In genomic region chr5:164597293-164597900, GRCh38 we compare ENCODE assay signal across 9 cellular contexts.
DNase-seq lines count a peak whose midpoint lies in the region; ATAC-seq lines count a peak whose summit lies in the region.
"Had no signal": no experiment of that assay in that cellular context is flagged by ENCODE, and none has a peak within 500 bp of the region (broad histone marks: within the 10 kb centered on the region; RNA-seq: fewer than 3 reads in every experiment).

No MANE protein-coding gene starts in this region.

- DNase-seq in A172 (ENCODE audit: low spot score) = peak; percentile 29
- DNase-seq in SW480 (ENCODE audit: low spot score) = peak; percentile 31
- DNase-seq in putamen (ENCODE audit: low spot score) = no peak
- no peak for DNase-seq in epidermal melanocyte (ENCODE audit: insufficient read length, low spot score)
- no peak for DNase-seq in KG1 (lab: John Stamatoyannopoulos, UW)
- no peak for DNase-seq in effector CD4-positive, alpha-beta T cell

- peak; percentile 78 for ATAC-seq in GM19023 (IDR thresholded peaks at IDR 0.05; ENCODE audit: unreplicated experiment)
- peak; percentile 69 for ATAC-seq in HG03097 (IDR thresholded peaks at IDR 0.05; ENCODE audit: low FRiP score, unreplicated experiment)
- ATAC-seq: left colon had no signal

Comparison
In these comparisons a context has a peak if more than half of its experiments do, and no peak if none do; other contexts are left out.
1. DNase-seq: peak in A172 (single experiment) and SW480 (single experiment); none in putamen (single experiment), epidermal melanocyte (single experiment), KG1 (single experiment) and effector CD4-positive, alpha-beta T cell (single experiment).